ENCODE assay signal across 9 cellular contexts in the genomic region with DNA sequence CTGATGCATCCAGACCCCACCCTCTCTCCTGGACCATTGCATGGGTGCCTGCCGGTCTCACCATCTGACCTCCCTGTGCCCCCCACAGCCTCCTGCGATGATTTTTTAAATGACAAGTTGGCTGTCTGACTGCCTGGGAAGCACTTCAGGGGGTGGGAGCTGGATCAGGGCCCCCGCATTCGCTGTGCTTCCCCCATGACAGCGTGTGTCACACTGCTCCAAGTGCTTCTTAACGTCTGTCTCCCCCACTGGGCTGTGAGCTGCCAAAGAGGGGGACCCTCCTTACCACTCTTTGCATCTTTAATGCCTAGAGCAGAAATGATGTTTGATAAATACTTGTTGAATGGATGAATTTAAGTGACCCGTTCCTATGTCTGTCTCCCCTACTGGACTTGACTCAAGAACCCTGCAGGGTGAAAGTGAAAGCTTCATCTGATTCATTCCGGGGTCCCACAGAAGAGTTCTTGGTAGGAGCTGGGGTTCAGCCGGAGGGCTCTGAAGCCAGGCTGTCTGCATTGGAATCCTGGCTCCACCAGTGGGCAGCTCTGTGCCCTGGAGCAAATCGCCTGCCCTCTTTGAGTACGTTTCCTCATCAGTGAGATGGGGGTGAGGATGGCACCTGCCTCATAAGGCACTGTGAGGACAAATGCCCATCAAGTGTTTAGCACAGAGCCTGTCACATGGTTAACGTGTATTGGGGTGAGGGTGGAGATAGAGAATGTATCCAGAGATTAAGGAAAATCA. TPM values are rescaled to one million over a fixed set of nuclear protein-coding genes. Genes with fewer than 3 reads are reported as not detected.
DNase-seq lines count a peak whose midpoint lies in the region; ATAC-seq and TF ChIP-seq lines count a peak whose summit lies in the region.
"Had no signal": no experiment of that assay in that cellular context is flagged by ENCODE, and none has a peak within 500 bp of the region (broad histone marks: within the 10 kb centered on the region; RNA-seq: fewer than 3 reads in every experiment).

No MANE protein-coding gene starts in this region.

- no peaks in the 10 kb centered on the region for H3K9me3 ChIP-seq in WERI-Rb-1 (ENCODE audit: severe bottlenecking)

- ATAC-seq in activated T-cell treated with anti-CD3 and anti-CD28 coated beads, Interleukin-2, amount 50 U/mL, for 72 hours (replicated peaks in 1 of 2) = no peak
- no peak for ATAC-seq in stimulated activated naive CD8-positive, alpha-beta T cell treated with anti-CD3 and anti-CD28 coated beads, Interleukin-15, Interleukin-2, amounts not matched to agents 100 U/mL and 50 U/mL, for 24 hours

- H3K4me3 ChIP-seq in WERI-Rb-1 (ENCODE audit: low read depth, low read length) = no peak overlapping the region
- H3K4me3 ChIP-seq in epithelial cell of proximal tubule (ENCODE audit: low read depth, low read length) = no peak overlapping the region

- H3K27me3 Mint-ChIP-seq in activated T-cell treated with anti-CD3 and anti-CD28 coated beads, Interleukin-2, amount 50 U/mL, for 72 hours (ENCODE audit: low read depth) = no peaks in the 10 kb centered on the region
- H3K27me3 Mint-ChIP-seq in CD14-positive monocyte (ENCODE audit: low read depth in 3 of 3) = peaks cover 0 to 9% (median 3%) of the 10 kb centered on the region in 3 donors

- H3K27ac ChIP-seq in WERI-Rb-1 = no peak overlapping the region

- no peaks in the 10 kb centered on the region for H3K36me3 ChIP-seq in WERI-Rb-1

- no peaks in the 10 kb centered on the region for H3K27me3 ChIP-seq in WERI-Rb-1 (ENCODE audit: insufficient read depth, low read depth, severe bottlenecking)

- H3K4me1 Mint-ChIP-seq in activated T-cell treated with anti-CD3 and anti-CD28 coated beads, Interleukin-2, amount 50 U/mL, for 72 hours (ENCODE audit: low read depth) = peaks cover 44% of the 10 kb centered on the region
- peaks cover 23% of the 10 kb centered on the region for H3K4me1 Mint-ChIP-seq in CD14-positive monocyte

- peak; percentile 13; the same call in 1 of the 2 replicates for TF ChIP-seq CTCF in WERI-Rb-1 (IDR thresholded peaks at IDR 0.05; ENCODE audit: low read depth, low read length)
- TF ChIP-seq CTCF in epithelial cell of proximal tubule (conservative IDR thresholded peaks at IDR 0.05; ENCODE audit: low read depth, low read length) = peak; percentile 28
- no peak for TF ChIP-seq CTCF in CD14-positive monocyte (IDR thresholded peaks at IDR 0.05)

- no peak for DNase-seq in activated T-cell treated with anti-CD3 and anti-CD28 coated beads, Interleukin-2, amount 50 U/mL, for 72 hours
- no peak for DNase-seq in activated T-cell treated with anti-CD3 and anti-CD28 coated beads for 4 hours
- DNase-seq in WERI-Rb-1 = no peak
- DNase-seq in epithelial cell of proximal tubule (ENCODE audit: low read depth) = no peak
- DNase-seq in stimulated activated naive CD8-positive, alpha-beta T cell treated with anti-CD3 and anti-CD28 coated beads, Interleukin-15, Interleukin-2, amounts not matched to agents 100 U/mL and 50 U/mL, for 24 hours = peak; percentile 20
- no peak for DNase-seq in CD14-positive monocyte (ENCODE audit: low spot score)
- DNase-seq in mucosa of gallbladder (ENCODE audit: low spot score) = no peak
- DNase-seq in activated gamma-delta T cell treated with Interleukin-2 at 50 U/mL for 16 hours = no peak
- DNase-seq: NCI-H2107 had no signal

- no peaks in the 10 kb centered on the region for H3K36me3 Mint-ChIP-seq in activated T-cell treated with anti-CD3 and anti-CD28 coated beads, Interleukin-2, amount 50 U/mL, for 72 hours (ENCODE audit: insufficient read depth in 2 of 2)
- peaks cover 0 to 7% of the 10 kb centered on the region in 2 donors for H3K36me3 Mint-ChIP-seq in CD14-positive monocyte

- intact Hi-C loops in CD14-positive monocyte (cut with micrococcal nuclease) = no loop called here

- H3K27ac Mint-ChIP-seq in activated T-cell treated with anti-CD3 and anti-CD28 coated beads, Interleukin-2, amount 50 U/mL, for 72 hours = peak overlapping the region; percentile 39
- peak overlapping the region in 1 of 7 donors; percentile 20 for H3K27ac Mint-ChIP-seq in CD14-positive monocyte

- peak overlapping the region; percentile 49 to 79 for H3K4me3 Mint-ChIP-seq in activated T-cell treated with anti-CD3 and anti-CD28 coated beads, Interleukin-2, amount 50 U/mL, for 72 hours
- no peak overlapping the region for H3K4me3 Mint-ChIP-seq in CD14-positive monocyte

- no peaks in the 10 kb centered on the region for H3K9me3 Mint-ChIP-seq in activated T-cell treated with anti-CD3 and anti-CD28 coated beads, Interleukin-2, amount 50 U/mL, for 72 hours
- H3K9me3 Mint-ChIP-seq in CD14-positive monocyte = peaks cover 0 to 1% (median 0%) of the 10 kb centered on the region in 7 donors

RNA-seq across cellular contexts. Expression of a gene that starts 7.6 kb away (rescaled TPM):
- total RNA-seq in activated T-cell treated with anti-CD3 and anti-CD28 coated beads, Interleukin-2, amount 50 U/mL, for 72 hours = 100 to 1,000 TPM in 1 of 2 donors, 10 to 100 TPM in 1; 94.3 to 105 TPM
- total RNA-seq in epithelial cell of proximal tubule = 2.2 and 6.7 TPM in 2 replicates
- 100 to 1,000 TPM in 1 of 2 donors, 1 to 10 TPM in 1; 8.4 to 105 TPM for polyA plus RNA-seq in CD14-positive monocyte
- 98.5 TPM for total RNA-seq in mucosa of gallbladder

RNA-seq across cellular contexts. Expression of a gene that starts 18.8 kb away (rescaled TPM):
- 10 to 100 TPM in 1 of 2 donors, 1 to 10 TPM in 1; 6.6 to 11.5 TPM for total RNA-seq in activated T-cell treated with anti-CD3 and anti-CD28 coated beads, Interleukin-2, amount 50 U/mL, for 72 hours
- total RNA-seq in epithelial cell of proximal tubule (9.9 and 30.6 TPM in 2 replicates), mucosa of gallbladder (7.6 TPM)
- not detected for polyA plus RNA-seq in CD14-positive monocyte

Comparison
In these comparisons a context has a peak if more than half of its experiments do, and no peak if none do; other contexts are left out.
1. H3K4me3 Mint-ChIP-seq: peak in activated T-cell treated with anti-CD3 and anti-CD28 coated beads, Interleukin-2, amount 50 U/mL, for 72 hours (2 of 2); none in CD14-positive monocyte (0 of 2).
2. RNA of a gene that starts 7.6 kb away (total RNA-seq): 94.3 to 105 TPM in activated T-cell treated with anti-CD3 and anti-CD28 coated beads, Interleukin-2, amount 50 U/mL, for 72 hours and 98.5 TPM in mucosa of gallbladder (single experiment); 2.2 to 6.7 TPM in epithelial cell of proximal tubule; every median in the first group is over 10 times any median in the second.